11 cellular contexts compared by ENCODE assay signal in the genomic region with DNA sequence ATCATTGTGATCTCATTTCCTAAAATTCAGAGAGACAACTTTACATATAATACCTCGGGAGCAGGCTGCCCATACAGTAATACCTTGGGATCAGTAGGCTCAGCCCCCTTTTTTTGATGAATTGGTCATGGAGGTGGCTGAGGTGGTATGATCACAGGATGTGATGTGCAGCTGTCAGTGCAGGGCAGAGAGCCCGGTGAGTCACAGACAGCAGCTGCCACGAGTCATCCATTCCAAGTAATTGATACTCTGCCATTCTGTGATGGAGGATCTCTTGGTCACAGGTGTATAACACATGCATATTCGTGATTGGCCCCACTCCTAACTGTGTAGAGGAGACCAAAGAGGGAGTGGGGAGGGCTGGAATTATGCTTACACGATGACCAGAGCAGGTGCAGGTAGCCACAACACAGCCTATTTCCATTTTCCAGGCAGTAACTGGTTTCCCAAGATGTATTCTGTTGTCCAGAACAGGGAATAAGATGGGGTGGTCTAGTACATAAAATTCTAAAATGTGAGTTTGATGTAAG. TPM values are rescaled to one million over a fixed set of nuclear protein-coding genes. Genes with fewer than 3 reads are reported as not detected.
A peak's percentile ranks its signal among the peaks of the same experiment; 100 is the strongest.
DNase-seq lines count a peak whose midpoint lies in the region; ATAC-seq lines count a peak whose summit lies in the region.
"Had no signal": no experiment of that assay in that cellular context is flagged by ENCODE, and none has a peak within 500 bp of the region (broad histone marks: within the 10 kb centered on the region; RNA-seq: fewer than 3 reads in every experiment).

No MANE protein-coding gene starts in this region.

- H3K27me3 Mint-ChIP-seq in activated naive CD4-positive, alpha-beta T cell treated with anti-CD3 and anti-CD28 coated beads for 36 hours (ENCODE audit: low read depth), result peaks cover under 1% of the 10 kb centered on the region
- peaks cover 24% of the 10 kb centered on the region for H3K27me3 Mint-ChIP-seq in stimulated activated memory B cell treated with anti-CD40 and anti-IgM and Interleukin-4, amounts not matched to agents 10 μg/mL and 1 μg/mL and 100 μg/mL, for 72 hours

- ATAC-seq in activated naive CD4-positive, alpha-beta T cell treated with anti-CD3 and anti-CD28 coated beads, Interleukin-2, amount 50 U/mL, for 72 hours, result peak; percentile 98 to 100
- ATAC-seq in stimulated activated memory B cell treated with anti-CD40 and anti-IgM and Interleukin-4, amounts not matched to agents 10 μg/mL and 1 μg/mL and 100 μg/mL, for 72 hours, result peak; percentile 8
- no peak for ATAC-seq in left lobe of liver
- ATAC-seq: CD8-positive, alpha-beta T cell had no signal

- H3K27ac Mint-ChIP-seq in activated naive CD4-positive, alpha-beta T cell treated with anti-CD3 and anti-CD28 coated beads for 36 hours, result no peak overlapping the region
- H3K27ac Mint-ChIP-seq in activated naive CD4-positive, alpha-beta T cell treated with anti-CD3 and anti-CD28 coated beads, Interleukin-2, amount 50 U/mL, for 72 hours, result no peak overlapping the region
- H3K27ac Mint-ChIP-seq in stimulated activated memory B cell treated with anti-CD40 and anti-IgM and Interleukin-4, amounts not matched to agents 10 μg/mL and 1 μg/mL and 100 μg/mL, for 72 hours, result no peak overlapping the region
- H3K27ac Mint-ChIP-seq: CD8-positive, alpha-beta T cell; naive B cell had no signal

- CTCF ChIA-PET in activated naive CD4-positive, alpha-beta T cell treated with anti-CD3 and anti-CD28 coated beads for 36 hours (lab: Charles Lee), result no interaction called here

- peaks cover 4% of the 10 kb centered on the region for H3K4me1 Mint-ChIP-seq in activated naive CD4-positive, alpha-beta T cell treated with anti-CD3 and anti-CD28 coated beads for 36 hours (ENCODE audit: low read depth)
- peaks cover 6% of the 10 kb centered on the region for H3K4me1 Mint-ChIP-seq in stimulated activated memory B cell treated with anti-CD40 and anti-IgM and Interleukin-4, amounts not matched to agents 10 μg/mL and 1 μg/mL and 100 μg/mL, for 72 hours
- H3K4me1 Mint-ChIP-seq: naive B cell had no signal

- H3K4me3 Mint-ChIP-seq in activated naive CD4-positive, alpha-beta T cell treated with anti-CD3 and anti-CD28 coated beads for 36 hours, result no peak overlapping the region
- no peak overlapping the region for H3K4me3 Mint-ChIP-seq in stimulated activated memory B cell treated with anti-CD40 and anti-IgM and Interleukin-4, amounts not matched to agents 10 μg/mL and 1 μg/mL and 100 μg/mL, for 72 hours
- H3K4me3 Mint-ChIP-seq: CD8-positive, alpha-beta T cell; naive B cell had no signal

- DNase-seq in activated naive CD4-positive, alpha-beta T cell treated with anti-CD3 and anti-CD28 coated beads for 36 hours, result peak; percentile 67
- DNase-seq in activated naive CD4-positive, alpha-beta T cell treated with Interleukin-2 at 50 U/mL for 16 hours, result no peak
- DNase-seq in NCI-H2171 treated with DMSO at 0.1 percent for 48 hours (lab: John Stamatoyannopoulos, UW), result peak; percentile 92
- peak in 1 of 2 donors; percentile 29 for DNase-seq in activated naive CD4-positive, alpha-beta T cell treated with anti-CD3 and anti-CD28 coated beads, Interleukin-2, amount 50 U/mL, for 72 hours (ENCODE audit: low spot score in 2 of 2)
- DNase-seq in left lobe of liver (ENCODE audit: low spot score), result no peak
- no peak for DNase-seq in NAMALWA (ENCODE audit: low spot score)
- DNase-seq in SKM-1 (lab: John Stamatoyannopoulos, UW; ENCODE audit: unreplicated experiment), result no peak
- DNase-seq: CD8-positive, alpha-beta T cell; naive B cell; Right ventricle myocardium superior had no signal

- no peaks in the 10 kb centered on the region for H3K36me3 Mint-ChIP-seq in activated naive CD4-positive, alpha-beta T cell treated with anti-CD3 and anti-CD28 coated beads for 36 hours (ENCODE audit: low read depth)
- no peaks in the 10 kb centered on the region for H3K36me3 Mint-ChIP-seq in activated naive CD4-positive, alpha-beta T cell treated with anti-CD3 and anti-CD28 coated beads, Interleukin-2, amount 50 U/mL, for 72 hours
- H3K36me3 Mint-ChIP-seq in stimulated activated memory B cell treated with anti-CD40 and anti-IgM and Interleukin-4, amounts not matched to agents 10 μg/mL and 1 μg/mL and 100 μg/mL, for 72 hours, result no peaks in the 10 kb centered on the region
- H3K36me3 Mint-ChIP-seq: CD8-positive, alpha-beta T cell; naive B cell had no signal

- H3K9me3 Mint-ChIP-seq in activated naive CD4-positive, alpha-beta T cell treated with anti-CD3 and anti-CD28 coated beads for 36 hours, result no peaks in the 10 kb centered on the region
- no peaks in the 10 kb centered on the region for H3K9me3 Mint-ChIP-seq in activated naive CD4-positive, alpha-beta T cell treated with anti-CD3 and anti-CD28 coated beads, Interleukin-2, amount 50 U/mL, for 72 hours
- no peaks in the 10 kb centered on the region for H3K9me3 Mint-ChIP-seq in stimulated activated memory B cell treated with anti-CD40 and anti-IgM and Interleukin-4, amounts not matched to agents 10 μg/mL and 1 μg/mL and 100 μg/mL, for 72 hours
- H3K9me3 Mint-ChIP-seq: CD8-positive, alpha-beta T cell; naive B cell had no signal

- intact Hi-C loops in activated naive CD4-positive, alpha-beta T cell treated with anti-CD3 and anti-CD28 coated beads for 36 hours (cut with micrococcal nuclease), result loop anchor here (1.0 to 2.0 kb wide), 2 partner anchors 9 to 19 kb away; no protein-coding TSS in a partner anchor

RNA-seq across cellular contexts. Expression of gene NRCAM, which starts 14.1 kb away (rescaled TPM):
- 1 to 10 TPM in 1 of 2 experiments, under 1 TPM in 1; 0.81 to 1.0 TPM for total RNA-seq in activated naive CD4-positive, alpha-beta T cell treated with anti-CD3 and anti-CD28 coated beads for 36 hours
- under 1 TPM; 0.09 to 0.80 TPM for total RNA-seq in activated naive CD4-positive, alpha-beta T cell treated with anti-CD3 and anti-CD28 coated beads, Interleukin-2, amount 50 U/mL, for 72 hours
- total RNA-seq in left lobe of liver, result 1.1 TPM

Comparison
In these comparisons a context has a peak if more than half of its experiments do, and no peak if none do; other contexts are left out.
1. DNase-seq: peak in activated naive CD4-positive, alpha-beta T cell treated with anti-CD3 and anti-CD28 coated beads for 36 hours (single experiment) and NCI-H2171 treated with DMSO at 0.1 percent for 48 hours (single experiment); none in activated naive CD4-positive, alpha-beta T cell treated with Interleukin-2 at 50 U/mL for 16 hours (single experiment), left lobe of liver (single experiment), NAMALWA (single experiment) and SKM-1 (single experiment).